9 cellular contexts compared by ENCODE assay signal in genomic region chr13:41613984-41614581, GRCh38.
DNase-seq lines count a peak whose midpoint lies in the region; ATAC-seq and TF ChIP-seq lines count a peak whose summit lies in the region.
"Had no signal": no experiment of that assay in that cellular context is flagged by ENCODE, and none has a peak within 500 bp of the region (broad histone marks: within the 10 kb centered on the region; RNA-seq: fewer than 3 reads in every experiment).

No MANE protein-coding gene starts in this region.

- TF ChIP-seq CTCF in adrenal gland (IDR thresholded peaks at IDR 0.05) (no peak), GM10266 (IDR thresholded peaks at IDR 0.05; ENCODE audit: control insufficient read depth, insufficient read depth, low read depth, missing control alignments) (no peak)

- H3K9me3 ChIP-seq in adrenal gland (replicated peaks in 1 of 3): no peaks in the 10 kb centered on the region

- 16 to 36% (median 33%) methylated on average over 12 of the region's 12 CpGs for WGBS in adrenal gland, 4 donors

- no peaks in the 10 kb centered on the region for H3K27me3 ChIP-seq in adrenal gland

- H3K27ac ChIP-seq in adrenal gland: peak overlapping the region in 3 of 5 donors; percentile 6 to 72 (median 70)

- H3K36me3 ChIP-seq in adrenal gland (replicated peaks in 1 of 2): peaks cover 0 to 6% of the 10 kb centered on the region in 2 donors

- H3K4me3 ChIP-seq in adrenal gland: no peak overlapping the region

- DNase-seq in AG08395 (ENCODE audit: low spot score) (peak; percentile 82), adrenal gland (peak; percentile 41 to 84 (median 60)), glomerular endothelial cell (ENCODE audit: extremely low read depth, low read depth, low spot score) (peak; percentile 96), non-pigmented ciliary epithelial cell (ENCODE audit: low read depth) (peak; percentile 92), NCI-H2107 treated with DMSO at 0.1 percent for 48 hours (lab: John Stamatoyannopoulos, UW; ENCODE audit: unreplicated experiment) (no peak), GM10266 (ENCODE audit: extremely low spot score) (no peak)
- no peak for DNase-seq in stimulated activated CD4-positive, alpha-beta T cell treated with anti-CD3 and anti-CD28 coated beads, Interleukin-2, amount 100 ng/mL, for 48 hours
- DNase-seq: erythroblast had no signal

- no peak for ATAC-seq in HG03520 (IDR thresholded peaks at IDR 0.05; ENCODE audit: unreplicated experiment)

- intact Hi-C loops in adrenal gland (cut with DNase I): no loop called here

- TF ChIP-seq POLR2A in adrenal gland (IDR thresholded peaks at IDR 0.05): no peak

- peaks cover 6 to 14% of the 10 kb centered on the region in 2 donors for H3K4me1 ChIP-seq in adrenal gland (replicated peaks in 1 of 2)

Comparison
In these comparisons a context has a peak if more than half of its experiments do, and no peak if none do; other contexts are left out.
1. DNase-seq: peak in AG08395 (single experiment), adrenal gland (7 of 7), glomerular endothelial cell (single experiment) and non-pigmented ciliary epithelial cell (single experiment); none in NCI-H2107 treated with DMSO at 0.1 percent for 48 hours (single experiment), GM10266 (single experiment) and stimulated activated CD4-positive, alpha-beta T cell treated with anti-CD3 and anti-CD28 coated beads, Interleukin-2, amount 100 ng/mL, for 48 hours (0 of 2).